In the genomic region with DNA sequence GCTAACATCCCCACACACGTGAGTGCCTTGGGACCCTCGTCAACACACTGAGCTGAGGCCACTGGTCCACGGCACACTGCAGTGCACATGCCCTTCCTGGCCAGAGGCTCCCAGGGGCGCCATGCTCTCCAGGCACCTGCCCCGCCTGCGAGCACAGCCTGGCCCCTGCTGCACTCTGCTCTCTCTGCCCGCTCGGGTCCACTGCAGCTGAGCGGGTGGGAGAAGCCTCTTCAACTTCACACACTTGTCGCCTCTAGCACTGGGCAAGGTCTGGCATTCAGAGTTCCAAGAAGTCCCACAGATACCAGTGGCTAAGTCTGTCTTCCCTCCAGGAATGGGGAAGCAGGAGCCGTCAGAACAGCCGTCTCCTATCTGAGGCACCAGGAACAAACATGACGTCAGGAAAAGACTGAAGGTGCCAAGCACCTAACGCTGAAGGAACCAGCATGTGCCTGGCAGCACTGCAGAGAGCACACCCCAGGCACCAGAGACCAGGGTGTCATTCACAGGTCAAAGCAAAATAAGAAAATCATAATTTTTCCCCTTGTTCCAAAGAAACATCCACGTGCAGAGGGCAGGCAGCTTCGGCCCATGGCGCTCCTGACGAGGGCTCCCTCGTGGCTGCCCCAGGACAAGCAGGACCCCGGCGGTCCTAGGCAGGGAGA, we compare ENCODE assay signal across 11 cellular contexts.
A peak's percentile ranks its signal among the peaks of the same experiment; 100 is the strongest.
DNase-seq lines count a peak whose midpoint lies in the region; ATAC-seq and TF ChIP-seq lines count a peak whose summit lies in the region.
"Had no signal": no experiment of that assay in that cellular context is flagged by ENCODE, and none has a peak within 500 bp of the region (broad histone marks: within the 10 kb centered on the region; RNA-seq: fewer than 3 reads in every experiment).

No MANE protein-coding gene starts in this region.

- TF ChIP-seq CTCF in LNCAP (IDR thresholded peaks at IDR 0.05) (peak; percentile 27; the same call in 1 of the 2 replicates), brain microvascular endothelial cell (IDR thresholded peaks at IDR 0.05; ENCODE audit: low read depth, low read length, missing control alignments) (no peak)

- H3K4me3 ChIP-seq in brain microvascular endothelial cell (ENCODE audit: low read depth, low read length) (no peak overlapping the region), stomach smooth muscle (ENCODE audit: low read length in 2 of 2) (no peak overlapping the region)
- H3K4me3 ChIP-seq: right lobe of liver had no signal

- in situ Hi-C loops in brain microvascular endothelial cell (cut with HindIII; ENCODE audit: low pct_ligation_motif_present, low sequenced_read_pairs) = no loop called here

- peaks cover 28% of the 10 kb centered on the region for H3K4me1 ChIP-seq in stomach smooth muscle (ENCODE audit: control insufficient read depth, insufficient read depth, low read length)

- H3K36me3 ChIP-seq in brain microvascular endothelial cell (replicated peaks) (peaks cover 30% of the 10 kb centered on the region), stomach smooth muscle (ENCODE audit: control insufficient read depth in 2 of 2, insufficient read depth in 2 of 2, low read length in 2 of 2) (peaks cover 12 to 18% of the 10 kb centered on the region in 2 donors)

- H3K27ac ChIP-seq in brain microvascular endothelial cell = peak overlapping the region; percentile 93
- H3K27ac ChIP-seq in stomach smooth muscle (ENCODE audit: low read length) = peak overlapping the region; percentile 84
- H3K27ac ChIP-seq: right lobe of liver had no signal

- no peak overlapping the region for H3K9ac ChIP-seq in stomach smooth muscle (ENCODE audit: low read length in 2 of 2)

- H3K27me3 ChIP-seq in brain microvascular endothelial cell (replicated peaks) (no peaks in the 10 kb centered on the region), stomach smooth muscle (ENCODE audit: control insufficient read depth in 1 of 2, insufficient read depth in 2 of 2, low read length in 2 of 2) (no peaks in the 10 kb centered on the region)
- H3K27me3 ChIP-seq: right lobe of liver had no signal

- no peak for DNase-seq in brain microvascular endothelial cell
- no peak for DNase-seq in left colon
- no peak for DNase-seq in NCI-H2081 treated with DMSO at 0.1 percent for 48 hours (lab: John Stamatoyannopoulos, UW)
- DNase-seq in posterior cingulate gyrus = no peak
- DNase-seq: activated CD4-positive, alpha-beta T cell treated with anti-CD3 and anti-CD28 coated beads for 36 hours; NCI-H1105; OCI-M1; right lobe of liver had no signal

- intact Hi-C loops in left colon (cut with DNase I, micrococcal nuclease) = no loop called here
- intact Hi-C loops in posterior cingulate gyrus (cut with DNase I) = no loop called here

- H3K9me3 ChIP-seq in stomach smooth muscle (ENCODE audit: control insufficient read depth in 2 of 2, low read length in 2 of 2) = no peaks in the 10 kb centered on the region
- H3K9me3 ChIP-seq: right lobe of liver had no signal

- ATAC-seq in left colon (peak; percentile 14), GM19324 (IDR thresholded peaks at IDR 0.05; ENCODE audit: low FRiP score, unreplicated experiment) (no peak)
- ATAC-seq: activated CD4-positive, alpha-beta T cell treated with anti-CD3 and anti-CD28 coated beads for 36 hours had no signal
